13 cellular contexts compared by ENCODE assay signal in the genomic region with DNA sequence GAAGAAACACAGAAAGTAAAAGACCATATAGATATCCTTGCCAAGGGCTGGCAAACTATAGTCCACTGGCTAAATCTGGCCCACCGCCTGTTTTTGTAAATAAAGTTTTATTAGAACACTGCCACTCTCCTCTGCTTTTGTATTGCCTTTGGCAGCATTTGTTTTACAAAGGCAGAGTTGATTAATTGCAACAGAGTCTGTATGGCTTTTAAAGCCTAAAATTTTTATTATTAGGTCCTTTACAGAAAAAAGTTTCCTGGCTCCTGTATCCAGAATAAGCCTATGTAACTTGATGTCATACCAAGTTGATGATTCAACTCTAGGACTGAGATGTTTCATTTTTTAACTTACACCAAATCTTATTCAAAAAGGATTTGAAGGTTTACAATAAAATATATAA. TPM values are rescaled to one million over a fixed set of nuclear protein-coding genes. Genes with fewer than 3 reads are reported as not detected.
DNase-seq lines count a peak whose midpoint lies in the region; ATAC-seq, FAIRE-seq and TF ChIP-seq lines count a peak whose summit lies in the region.
"Had no signal": no experiment of that assay in that cellular context is flagged by ENCODE, and none has a peak within 500 bp of the region (broad histone marks: within the 10 kb centered on the region; RNA-seq: fewer than 3 reads in every experiment).

No MANE protein-coding gene starts in this region.

- POLR2A ChIA-PET in HepG2 (lab: Yijun Ruan, JAX) = no interaction called here

- H3K9me3 ChIP-seq in right lobe of liver = no peaks in the 10 kb centered on the region
- no peaks in the 10 kb centered on the region for H3K9me3 ChIP-seq in HepG2 (ENCODE audit: low read length)
- no peaks in the 10 kb centered on the region for H3K9me3 ChIP-seq in mammary epithelial cell (replicated peaks; ENCODE audit: insufficient read depth, low read length)
- no peaks in the 10 kb centered on the region for H3K9me3 ChIP-seq in muscle layer of duodenum (ENCODE audit: control insufficient read depth in 1 of 2, low read length in 2 of 2)
- no peaks in the 10 kb centered on the region for H3K9me3 ChIP-seq in WERI-Rb-1 (ENCODE audit: severe bottlenecking)
- H3K9me3 ChIP-seq in BE2C = no peaks in the 10 kb centered on the region
- H3K9me3 ChIP-seq: A549 had no signal

- no peaks in the 10 kb centered on the region for H3K36me3 ChIP-seq in right lobe of liver
- H3K36me3 ChIP-seq in HepG2 (replicated peaks in 1 of 2; ENCODE audit: control insufficient read depth in 1 of 2, insufficient read depth in 2 of 2, low read length in 2 of 2) = no peaks in the 10 kb centered on the region
- no peaks in the 10 kb centered on the region for H3K36me3 ChIP-seq in mammary epithelial cell (ENCODE audit: insufficient read depth, low read length)
- H3K36me3 ChIP-seq in muscle layer of duodenum (ENCODE audit: control insufficient read depth in 1 of 2, insufficient read depth in 2 of 2, low read length in 2 of 2) = no peaks in the 10 kb centered on the region
- no peaks in the 10 kb centered on the region for H3K36me3 ChIP-seq in WERI-Rb-1
- H3K36me3 ChIP-seq in BE2C = no peaks in the 10 kb centered on the region

- H4K20me1 ChIP-seq in HepG2 (ENCODE audit: insufficient read depth, low read length) (no peaks in the 10 kb centered on the region), mammary epithelial cell (ENCODE audit: insufficient read depth, low read length) (no peaks in the 10 kb centered on the region)

- ATAC-seq in right lobe of liver (no peak), HepG2 (no peak)
- ATAC-seq: A549; activated naive CD8-positive, alpha-beta T cell treated with anti-CD3 and anti-CD28 coated beads, Interleukin-2, amount 50 U/mL, for 24 hours; HCT116 had no signal

- TF ChIP-seq CTCF in right lobe of liver (IDR thresholded peaks at IDR 0.05) (no peak), HepG2 (CRISPR knock-in tag; IDR thresholded peaks at IDR 0.05) (no peak), mammary epithelial cell (conservative IDR thresholded peaks at IDR 0.05 in 1 of 2, IDR thresholded peaks at IDR 0.05 in 1 of 2; ENCODE audit: extremely low read depth in 1 of 2, insufficient read depth in 1 of 2, low read depth in 1 of 2, low read length in 2 of 2) (no peak), WERI-Rb-1 (IDR thresholded peaks at IDR 0.05; ENCODE audit: low read depth, low read length) (no peak), BE2C (IDR thresholded peaks at IDR 0.05; ENCODE audit: low read depth, low read length) (no peak)

- intact Hi-C loops in right lobe of liver (cut with DNase I) = no loop called here
- intact Hi-C loops in HepG2 (cut with micrococcal nuclease; ENCODE audit: unreplicated experiment) = no loop called here
- intact Hi-C loops in mammary epithelial cell (cut with micrococcal nuclease) = no loop called here

- FAIRE-seq in HepG2 (lab: Jason Lieb, UNC) = no peak
- FAIRE-seq: A549, keratinocyte had no signal

- no peak for DNase-seq in right lobe of liver
- no peak for DNase-seq in HepG2 (ENCODE audit: low spot score)
- DNase-seq in mammary epithelial cell = no peak
- no peak for DNase-seq in activated naive CD4-positive, alpha-beta T cell treated with anti-CD3 and anti-CD28 coated beads, Interleukin-2, amount 50 U/mL, for 16 hours
- DNase-seq in WERI-Rb-1 = no peak
- DNase-seq in activated CD4-positive, alpha-beta T cell treated with anti-CD3 and anti-CD28 coated beads, Interleukin-2, amount 50 U/mL, for 48 hours = no peak
- no peak for DNase-seq in BE2C
- DNase-seq: activated naive CD8-positive, alpha-beta T cell treated with anti-CD3 and anti-CD28 coated beads, Interleukin-2, amount 50 U/mL, for 24 hours; retina had no signal

- H3K4me3 ChIP-seq in right lobe of liver (no peak overlapping the region), HepG2 (replicated peaks in 1 of 3; ENCODE audit: insufficient read depth in 1 of 3, low read depth in 2 of 3, low read length in 3 of 3) (no peak overlapping the region), mammary epithelial cell (replicated peaks in 1 of 3; ENCODE audit: insufficient read depth in 1 of 3, low read depth in 2 of 3, low read length in 3 of 3) (no peak overlapping the region), muscle layer of duodenum (ENCODE audit: low read depth in 1 of 2, low read length in 2 of 2) (no peak overlapping the region), WERI-Rb-1 (ENCODE audit: low read depth, low read length) (no peak overlapping the region), BE2C (ENCODE audit: low read depth, low read length) (no peak overlapping the region)
- H3K4me3 ChIP-seq: A549 had no signal

- H3K27me3 ChIP-seq in right lobe of liver = no peaks in the 10 kb centered on the region
- no peaks in the 10 kb centered on the region for H3K27me3 ChIP-seq in HepG2 (ENCODE audit: control insufficient read depth in 1 of 2, insufficient read depth in 2 of 2, low read length in 2 of 2)
- no peaks in the 10 kb centered on the region for H3K27me3 ChIP-seq in mammary epithelial cell (ENCODE audit: insufficient read depth, low read length)
- H3K27me3 ChIP-seq in muscle layer of duodenum (ENCODE audit: low read depth, low read length) = no peaks in the 10 kb centered on the region
- no peaks in the 10 kb centered on the region for H3K27me3 ChIP-seq in WERI-Rb-1 (ENCODE audit: insufficient read depth, low read depth, severe bottlenecking)
- peaks cover 8% of the 10 kb centered on the region for H3K27me3 ChIP-seq in BE2C

- dilution Hi-C loops in mammary epithelial cell (cut with HindIII; ENCODE audit: low sequenced_read_pairs) = no loop called here

- H2AFZ ChIP-seq in HepG2 (ENCODE audit: low read length) = no peak overlapping the region
- H2AFZ ChIP-seq in mammary epithelial cell (ENCODE audit: low read depth, low read length) = no peak overlapping the region

- TF ChIP-seq EP300 in HepG2 (IDR thresholded peaks at IDR 0.05; ENCODE audit: low read depth in 2 of 2, low read length in 2 of 2) (no peak), HepG2 (CRISPR knock-in tag; IDR thresholded peaks at IDR 0.05; ENCODE audit: borderline replicate concordance) (no peak)

- H3K79me2 ChIP-seq in HepG2 (ENCODE audit: insufficient read depth, low read length) (no peaks in the 10 kb centered on the region), mammary epithelial cell (ENCODE audit: insufficient read depth, low read length) (no peaks in the 10 kb centered on the region)

- H3K27ac ChIP-seq in right lobe of liver (peak overlapping the region in 2 of 3 donors; percentile 41 to 54), HepG2 (ENCODE audit: extremely low read length, insufficient read depth, low read length) (no peak overlapping the region), mammary epithelial cell (ENCODE audit: insufficient read depth, low read depth, low read length) (peak overlapping the region; percentile 35), muscle layer of duodenum (ENCODE audit: low read length) (peak overlapping the region; percentile 28), WERI-Rb-1 (no peak overlapping the region)
- H3K27ac ChIP-seq: A549 had no signal

- WGBS in right lobe of liver (ENCODE audit: insufficient coverage, low coverage, low lambda C conversion rate, missing lambda C conversion rate) = 100% methylated on average over 1 of the region's 1 CpG
- WGBS in HepG2 (ENCODE audit: low lambda C conversion rate) = 74% methylated on average over 1 of the region's 1 CpG
- 100% methylated on average over 1 of the region's 1 CpG for WGBS in mammary epithelial cell (ENCODE audit: low coverage, missing lambda C conversion rate)

- in situ Hi-C loops in HepG2 (cut with HindIII; ENCODE audit: extremely low pct_ligation_motif_present, low pct_unique_long_range_greater_than_20kb) (no loop called here), mammary epithelial cell (cut with MboI; ENCODE audit: low sequenced_read_pairs in 2 of 2) (no loop called here)

- BruUV-seq in HepG2 (replicated peaks; lab: Mats Ljungman, UMichigan) = no TSS peak
- BruUV-seq in mammary epithelial cell (replicated peaks; lab: Mats Ljungman, UMichigan) = no TSS peak

- TF ChIP-seq RAD21 in HepG2 (CRISPR knock-in tag; IDR thresholded peaks at IDR 0.05) = no peak

- TF ChIP-seq POLR2A in right lobe of liver (IDR thresholded peaks at IDR 0.05) = no peak
- no peak for TF ChIP-seq POLR2A in HepG2 (IDR thresholded peaks at IDR 0.05; ENCODE audit: insufficient read depth in 1 of 2, low read depth in 2 of 2, low read length in 2 of 2)

- CTCF ChIA-PET in HepG2 (lab: Yijun Ruan, JAX; ENCODE audit: low intra/inter-chr PET ratio, low total read pairs) = no interaction called here
- CTCF ChIA-PET in mammary epithelial cell (lab: Charles Lee; ENCODE audit: low non-redundant PET) = no interaction called here

- H3K4me1 ChIP-seq in right lobe of liver (peaks cover 0 to 36% (median 5%) of the 10 kb centered on the region in 4 donors), HepG2 (ENCODE audit: insufficient read depth, low read length) (peaks cover 19% of the 10 kb centered on the region), mammary epithelial cell (ENCODE audit: insufficient read depth, low read length) (peaks cover 17% of the 10 kb centered on the region), muscle layer of duodenum (ENCODE audit: control insufficient read depth in 1 of 2, insufficient read depth in 2 of 2, low read length in 2 of 2) (peaks cover 4 to 29% of the 10 kb centered on the region in 2 donors), BE2C (no peaks in the 10 kb centered on the region)
- H3K4me1 ChIP-seq: A549 had no signal

- H3K4me2 ChIP-seq in HepG2 (ENCODE audit: low read depth, low read length) (no peak overlapping the region), mammary epithelial cell (ENCODE audit: insufficient read depth, low read depth, low read length) (peak overlapping the region; percentile 59)
- H3K4me2 ChIP-seq: A549 had no signal

- H3K9ac ChIP-seq in HepG2 (ENCODE audit: insufficient read depth, low read depth, low read length) (no peak overlapping the region), mammary epithelial cell (ENCODE audit: insufficient read depth, low read length) (no peak overlapping the region)

RNA-seq across cellular contexts. Expression of a gene that starts 31.7 kb away (rescaled TPM):
- total RNA-seq in right lobe of liver = 10 to 100 TPM; 24.3 to 45.8 (median 34.9) TPM
- total RNA-seq in HepG2 (2016; rRNA removed; fragmentation: Illumina TruSeq; extraction: Trizol) = 27.0 and 41.6 TPM in 2 replicates
- total RNA-seq in HepG2 (2016; cell fraction: cytosol; rRNA removed; fragmentation: Illumina TruSeq; extraction: Trizol; ENCODE audit: low read depth) = 19.1 and 22.1 TPM in 2 replicates
- 26.8 and 37.9 TPM in 2 replicates for total RNA-seq in HepG2 (2016; cell fraction: insoluble cytoplasmic fraction; rRNA removed; fragmentation: Illumina TruSeq; extraction: Trizol)
- total RNA-seq in HepG2 (2016; cell fraction: membrane; rRNA removed; fragmentation: Illumina TruSeq; extraction: Trizol) = 42.6 and 47.7 TPM in 2 replicates
- total RNA-seq in HepG2 (2016; cell fraction: nucleus; rRNA removed; fragmentation: Illumina TruSeq; extraction: Trizol) = 34.0 and 36.3 TPM in 2 replicates
- 8.1 and 11.5 TPM in 2 replicates for polyA plus RNA-seq in HepG2 (2011; rRNA removed)
- 5.7 and 8.0 TPM in 2 replicates for polyA plus RNA-seq in HepG2 (2011; cell fraction: cytosol; rRNA removed)
- 4.5 and 5.1 TPM in 2 replicates for polyA plus RNA-seq in HepG2 (2011; cell fraction: nucleus; rRNA removed)
- 8.0 and 9.2 TPM in 2 replicates for polyA plus RNA-seq in HepG2 (2012)
- polyA plus RNA-seq in HepG2 (2016; cell fraction: cytosol; fragmentation: Illumina TruSeq; extraction: Trizol; ENCODE audit: low read depth) = 13.3 and 13.8 TPM in 2 replicates
- 25.0 and 25.2 TPM in 2 replicates for polyA plus RNA-seq in HepG2 (2016; cell fraction: insoluble cytoplasmic fraction; fragmentation: Illumina TruSeq; extraction: Trizol; ENCODE audit: low read depth)
- 25.4 and 27.2 TPM in 2 replicates for polyA plus RNA-seq in HepG2 (2016; cell fraction: membrane; fragmentation: Illumina TruSeq; extraction: Trizol; ENCODE audit: low read depth)
- polyA plus RNA-seq in HepG2 (2016; cell fraction: nucleus; fragmentation: Illumina TruSeq; extraction: Trizol; ENCODE audit: insufficient read depth, low read depth) = 12.7 and 13.4 TPM in 2 replicates
- polyA minus RNA-seq in HepG2 (2011; rRNA and poly(A)+ RNA removed; ENCODE audit: low replicate concordance) = 2.6 and 9.2 TPM in 2 replicates
- 6.2 and 8.8 TPM in 2 replicates for polyA minus RNA-seq in HepG2 (2011; cell fraction: cytosol; rRNA and poly(A)+ RNA removed)
- 22.3 and 31.6 TPM in 2 replicates for polyA minus RNA-seq in HepG2 (2011; cell fraction: nucleus; rRNA and poly(A)+ RNA removed)
- total RNA-seq in mammary epithelial cell = 1 to 10 TPM; 1.7 to 2.0 TPM
- polyA plus RNA-seq in mammary epithelial cell = 1.1 TPM
- polyA minus RNA-seq in mammary epithelial cell = 1.1 TPM
- 0.99 TPM for polyA plus RNA-seq in BE2C (2012; ENCODE audit: insufficient read depth, insufficient read length, low read depth)

Comparison
In these comparisons a context has a peak if more than half of its experiments do, and no peak if none do; other contexts are left out.
1. H3K27ac ChIP-seq: peak in right lobe of liver (2 of 3), mammary epithelial cell (single experiment) and muscle layer of duodenum (single experiment); none in HepG2 (single experiment) and WERI-Rb-1 (single experiment).